8 cellular contexts compared by ENCODE assay signal in the genomic region with DNA sequence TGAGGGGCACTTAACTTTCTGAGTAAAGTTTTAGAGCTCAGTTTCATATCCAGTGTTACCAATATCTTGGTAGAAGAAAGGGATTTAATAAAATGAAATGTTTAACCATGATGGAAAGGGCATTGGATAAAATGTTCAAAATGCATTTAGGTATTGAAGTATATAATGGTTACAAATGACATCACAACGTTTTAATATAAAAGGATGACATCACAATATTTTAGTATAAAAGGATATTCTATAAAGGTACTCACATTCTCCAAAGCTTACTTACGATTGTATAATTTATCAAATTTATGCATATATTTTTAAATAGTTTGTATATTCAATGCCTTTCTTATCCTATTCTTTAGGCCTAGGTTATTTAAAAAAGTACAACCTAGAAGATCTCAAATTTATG.
"Had no signal": no experiment of that assay in that cellular context is flagged by ENCODE, and none has a peak within 500 bp of the region (broad histone marks: within the 10 kb centered on the region; RNA-seq: fewer than 3 reads in every experiment).

No MANE protein-coding gene starts in this region.

- DNase-seq: GDM1, GF-D8 had no signal

- ATAC-seq: GM12878 had no signal

- H3K4me3 ChIP-seq: GM12878 had no signal

- FAIRE-seq: G401.6, GM12878, GM12891, GM12892, GM18507, GM19239 had no signal
